Comparison of ENCODE assay signal across 20 cellular contexts in the genomic region with DNA sequence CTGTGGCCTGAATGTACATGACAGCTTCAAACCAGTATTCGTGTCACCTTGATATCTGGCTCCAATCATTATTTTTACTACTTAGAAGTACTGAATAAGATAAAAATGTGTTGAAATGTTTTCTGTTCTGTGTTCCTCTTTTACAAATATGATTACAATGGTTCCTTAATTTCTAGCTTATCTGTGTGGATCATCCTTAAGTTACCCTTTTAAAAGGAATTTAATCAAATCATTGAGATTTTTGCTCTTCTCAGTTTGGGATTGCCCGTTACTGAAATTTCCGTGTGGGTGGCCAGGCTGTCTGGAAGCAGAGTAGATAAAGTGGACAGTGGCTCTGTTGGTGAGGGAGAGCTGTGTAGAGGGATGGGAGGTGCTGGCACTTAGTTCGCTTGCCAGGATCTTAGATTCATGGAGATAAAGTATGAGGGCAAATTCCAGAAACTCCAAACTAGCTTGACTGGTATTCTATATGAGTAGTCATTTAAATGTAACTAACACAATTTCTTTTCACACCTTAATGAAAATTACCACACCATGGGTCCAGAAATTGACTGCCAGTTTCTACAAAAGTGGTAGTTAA. TPM values are rescaled to one million over a fixed set of nuclear protein-coding genes. Genes with fewer than 3 reads are reported as not detected.
DNase-seq lines count a peak whose midpoint lies in the region; ATAC-seq and TF ChIP-seq lines count a peak whose summit lies in the region.
"Had no signal": no experiment of that assay in that cellular context is flagged by ENCODE, and none has a peak within 500 bp of the region (broad histone marks: within the 10 kb centered on the region; RNA-seq: fewer than 3 reads in every experiment).

No MANE protein-coding gene starts in this region.

- no peaks in the 10 kb centered on the region for H3K9me3 Mint-ChIP-seq in activated naive CD4-positive, alpha-beta T cell treated with anti-CD3 and anti-CD28 coated beads, Interleukin-2, amount 10 ng/mL, durations not matched to agents 7 days and 5 days
- H3K9me3 Mint-ChIP-seq in effector memory CD8-positive, alpha-beta T cell = no peaks in the 10 kb centered on the region
- no peaks in the 10 kb centered on the region for H3K9me3 Mint-ChIP-seq in Caco-2 (ENCODE audit: unreplicated experiment)
- H3K9me3 Mint-ChIP-seq: T-helper 1 cell treated with Interleukin-12 subunit alpha and Interleukin-12 subunit beta and Interleukin-4 antibody, amounts not matched to agents 30 μg/mL and 1 μg/mL, for 36 hours had no signal

- no peak overlapping the region for H3K4me3 ChIP-seq in Caco-2 (ENCODE audit: low read depth, low read length)
- H3K4me3 ChIP-seq: mucosa of descending colon, suprapubic skin had no signal

- no peaks in the 10 kb centered on the region for H3K27me3 ChIP-seq in Caco-2 (replicated peaks; ENCODE audit: control insufficient read depth, insufficient read depth, low read length)
- H3K27me3 ChIP-seq: suprapubic skin had no signal

- no peak overlapping the region for H3K4me3 Mint-ChIP-seq in activated naive CD4-positive, alpha-beta T cell treated with anti-CD3 and anti-CD28 coated beads, Interleukin-2, amount 10 ng/mL, durations not matched to agents 7 days and 5 days
- H3K4me3 Mint-ChIP-seq in effector memory CD8-positive, alpha-beta T cell = no peak overlapping the region
- no peak overlapping the region for H3K4me3 Mint-ChIP-seq in Caco-2 (ENCODE audit: unreplicated experiment)
- H3K4me3 Mint-ChIP-seq: T-helper 1 cell treated with Interleukin-12 subunit alpha and Interleukin-12 subunit beta and Interleukin-4 antibody, amounts not matched to agents 30 μg/mL and 1 μg/mL, for 36 hours had no signal

- CTCF ChIA-PET in activated naive CD4-positive, alpha-beta T cell treated with anti-CD3 and anti-CD28 coated beads, Interleukin-2, amount 10 ng/mL, durations not matched to agents 7 days and 5 days (lab: Charles Lee) = no interaction called here
- CTCF ChIA-PET in Caco-2 (lab: Charles Lee) = no interaction called here

- ATAC-seq in SK-N-SH treated with all-trans-retinoic acid at 6 μM for 48 hours (peak; percentile 78), HG03159 (IDR thresholded peaks at IDR 0.05; ENCODE audit: unreplicated experiment) (no peak), HG03521 (IDR thresholded peaks at IDR 0.05; ENCODE audit: unreplicated experiment) (no peak)
- ATAC-seq in effector memory CD8-positive, alpha-beta T cell (replicated peaks) = no peak
- ATAC-seq: left ventricle myocardium superior, mucosa of descending colon had no signal

- POLR2A ChIA-PET in Caco-2 (lab: Charles Lee) = no interaction called here

- BruUV-seq in Caco-2 (replicated peaks; lab: Mats Ljungman, UMichigan) = no TSS peak

- H3K4me1 Mint-ChIP-seq in activated naive CD4-positive, alpha-beta T cell treated with anti-CD3 and anti-CD28 coated beads, Interleukin-2, amount 10 ng/mL, durations not matched to agents 7 days and 5 days = peaks cover 4% of the 10 kb centered on the region
- peaks cover 21 to 40% of the 10 kb centered on the region in 2 donors for H3K4me1 Mint-ChIP-seq in effector memory CD8-positive, alpha-beta T cell (ENCODE audit: low read depth in 2 of 2)
- H3K4me1 Mint-ChIP-seq in Caco-2 (ENCODE audit: low read depth, unreplicated experiment) = no peaks in the 10 kb centered on the region

- no peaks in the 10 kb centered on the region for H3K4me1 ChIP-seq in Caco-2
- H3K4me1 ChIP-seq: suprapubic skin had no signal

- intact Hi-C loops in Caco-2 (cut with micrococcal nuclease; ENCODE audit: unreplicated experiment) = no loop called here

- H3K9me3 ChIP-seq in Caco-2 = no peaks in the 10 kb centered on the region
- H3K9me3 ChIP-seq: mucosa of descending colon, suprapubic skin had no signal

- no peak for TF ChIP-seq CTCF in Caco-2 (IDR thresholded peaks at IDR 0.05; ENCODE audit: insufficient read depth in 1 of 2, low read depth in 1 of 2, low read length in 1 of 2, severe bottlenecking in 1 of 2, unreplicated experiment in 1 of 2)

- DNase-seq in activated naive CD4-positive, alpha-beta T cell treated with anti-CD3 and anti-CD28 coated beads, Interleukin-2, amount 10 ng/mL, durations not matched to agents 7 days and 5 days = no peak
- DNase-seq in activated naive CD4-positive, alpha-beta T cell treated with anti-CD3 and anti-CD28 coated beads, Interleukin-2, amount 50 U/mL, for 16 hours = no peak
- DNase-seq in effector memory CD8-positive, alpha-beta T cell = no peak
- DNase-seq in Caco-2 = no peak
- DNase-seq in activated CD4-positive, alpha-beta T cell treated with anti-CD3 and anti-CD28 coated beads, Interleukin-2, amount 50 U/mL, for 1 hour = no peak
- DNase-seq: effector memory CD4-positive, alpha-beta T cell; Kasumi-1; left ventricle myocardium superior; mucosa of descending colon; NCI-H526; Right ventricle myocardium superior had no signal

- peak overlapping the region; percentile 20 for H3K27ac Mint-ChIP-seq in activated naive CD4-positive, alpha-beta T cell treated with anti-CD3 and anti-CD28 coated beads, Interleukin-2, amount 10 ng/mL, durations not matched to agents 7 days and 5 days
- H3K27ac Mint-ChIP-seq in effector memory CD8-positive, alpha-beta T cell = peak overlapping the region; percentile 24 to 82
- H3K27ac Mint-ChIP-seq in Caco-2 (ENCODE audit: unreplicated experiment) = no peak overlapping the region
- H3K27ac Mint-ChIP-seq: T-helper 1 cell treated with Interleukin-12 subunit alpha and Interleukin-12 subunit beta and Interleukin-4 antibody, amounts not matched to agents 30 μg/mL and 1 μg/mL, for 36 hours had no signal

- H3K36me3 ChIP-seq in Caco-2 (ENCODE audit: control insufficient read depth, insufficient read depth, low read length) = no peaks in the 10 kb centered on the region

- peaks cover 70% of the 10 kb centered on the region for H3K36me3 Mint-ChIP-seq in activated naive CD4-positive, alpha-beta T cell treated with anti-CD3 and anti-CD28 coated beads, Interleukin-2, amount 10 ng/mL, durations not matched to agents 7 days and 5 days
- H3K36me3 Mint-ChIP-seq in effector memory CD8-positive, alpha-beta T cell (ENCODE audit: insufficient read depth) = peaks cover 97% of the 10 kb centered on the region
- H3K36me3 Mint-ChIP-seq in Caco-2 (ENCODE audit: insufficient read depth, unreplicated experiment) = peaks cover 71% of the 10 kb centered on the region

- H3K27me3 Mint-ChIP-seq in activated naive CD4-positive, alpha-beta T cell treated with anti-CD3 and anti-CD28 coated beads, Interleukin-2, amount 10 ng/mL, durations not matched to agents 7 days and 5 days = no peaks in the 10 kb centered on the region
- no peaks in the 10 kb centered on the region for H3K27me3 Mint-ChIP-seq in effector memory CD8-positive, alpha-beta T cell
- no peaks in the 10 kb centered on the region for H3K27me3 Mint-ChIP-seq in Caco-2 (ENCODE audit: insufficient read depth, unreplicated experiment)

TF ChIP-seq in SK-N-SH treated with all-trans-retinoic acid at 6 μM for 48 hours, 23 proteins besides CTCF, POLR2A, EP300 and RAD21:
- 0 out of 2 replicates have a peak, but pooled peaks have one; percentile 37 for TF ChIP-seq SNAI2 (CRISPR knock-in tag; IDR thresholded peaks at IDR 0.05)
- no peak for TF ChIP-seq RARB (CRISPR knock-in tag; IDR thresholded peaks at IDR 0.05)
- no peak for TF ChIP-seq GLIS3 (CRISPR knock-in tag; IDR thresholded peaks at IDR 0.05)
- 0 out of 2 replicates have a peak, but pooled peaks have one; percentile 20 for TF ChIP-seq TSHZ2 (CRISPR knock-in tag; IDR thresholded peaks at IDR 0.05)
- peak; percentile 64; the same call in 1 of the 2 replicates for TF ChIP-seq TCF4 (CRISPR knock-in tag; IDR thresholded peaks at IDR 0.05; ENCODE audit: borderline replicate concordance)
- peak; percentile 99 for TF ChIP-seq ISL1 (CRISPR knock-in tag; IDR thresholded peaks at IDR 0.05)
- TF ChIP-seq BACH2 (CRISPR knock-in tag; IDR thresholded peaks at IDR 0.05; ENCODE audit: borderline replicate concordance) = no peak
- TF ChIP-seq CSRNP3 (CRISPR knock-in tag; IDR thresholded peaks at IDR 0.05) = peak; percentile 70; the same call in 1 of the 2 replicates

RNA-seq across cellular contexts. Expression of gene SAG, which starts 27.4 kb away (rescaled TPM):
- total RNA-seq in Caco-2 (2022) = not detected in 2 replicates
- total RNA-seq: astrocyte, cerebellum, G401, left ventricle myocardium superior, renal cortical epithelial cell, Right ventricle myocardium superior, suprapubic skin had no signal

RNA-seq across cellular contexts. Expression of gene ATG16L1, which starts 28.7 kb away (rescaled TPM):
- 20.1 and 24.4 TPM in 2 replicates for total RNA-seq in Caco-2 (2022)
